8 cellular contexts compared by ENCODE assay signal in genomic region chr19:48398329-48399235, GRCh38. TPM values are rescaled to one million over a fixed set of nuclear protein-coding genes. Genes with fewer than 3 reads are reported as not detected.
A peak's percentile ranks its signal among the peaks of the same experiment; 100 is the strongest.
DNase-seq lines count a peak whose midpoint lies in the region.

No MANE protein-coding gene starts in this region.

- H3K4me3 ChIP-seq in SJSA1 (peak overlapping the region; percentile 35), rectal smooth muscle tissue (ENCODE audit: low read length) (peak overlapping the region; percentile 57)

- H3K9me3 ChIP-seq in SJSA1 (replicated peaks) = no peaks in the 10 kb centered on the region

- intact Hi-C loops in head of caudate nucleus (cut with DNase I) = loop anchor here (10.0 kb wide), 1 partner anchor 46 kb away; the partner anchor contains the start of gene GRWD1

- H3K4me1 ChIP-seq in SJSA1 (replicated peaks) (peaks cover 23% of the 10 kb centered on the region), rectal smooth muscle tissue (ENCODE audit: control insufficient read depth, insufficient read depth, low read length) (no peaks in the 10 kb centered on the region)

- no peak overlapping the region for H3K9ac ChIP-seq in rectal smooth muscle tissue (ENCODE audit: low read length)

- H3K27ac ChIP-seq in SJSA1 (no peak overlapping the region), rectal smooth muscle tissue (ENCODE audit: low read depth, low read length) (no peak overlapping the region)

- H3K36me3 ChIP-seq in SJSA1 (no peaks in the 10 kb centered on the region), rectal smooth muscle tissue (ENCODE audit: control insufficient read depth, insufficient read depth, low read length) (no peaks in the 10 kb centered on the region)

- peak; percentile 30 to 81 for DNase-seq in NCI-H524 (lab: John Stamatoyannopoulos, UW)
- DNase-seq in NCI-H524 treated with DMSO at 0.1 percent for 48 hours (lab: John Stamatoyannopoulos, UW) = no peak
- peak; percentile 96 for DNase-seq in HuH-7 (ENCODE audit: low spot score)
- DNase-seq in SJSA1 (ENCODE audit: low read depth in 1 of 2, low spot score in 2 of 2) = peak in 1 of 2 experiments; percentile 67
- DNase-seq in activated naive CD4-positive, alpha-beta T cell (lab: John Stamatoyannopoulos, UW) = peak; percentile 59 to 85 (median 68)
- DNase-seq in head of caudate nucleus = peak in 26 of 42 donors; percentile 11 to 63 (median 30)
- DNase-seq in H4 (ENCODE audit: low spot score) = no peak

- H3K27me3 ChIP-seq in SJSA1 (replicated peaks) (peaks cover 43% of the 10 kb centered on the region), rectal smooth muscle tissue (ENCODE audit: control insufficient read depth, insufficient read depth, low read length) (peaks cover 38% of the 10 kb centered on the region)

RNA-seq across cellular contexts. Expression of gene GRIN2D, which starts 5.1 kb away (rescaled TPM):
- 0.05 TPM in 1 of 2 replicates, not detected in the other for total RNA-seq in SJSA1 (2014; rRNA removed; shearing (Covaris generic))
- total RNA-seq in H4 (2014; rRNA removed; shearing (Covaris generic)) = not detected in 2 replicates

RNA-seq across cellular contexts. Expression of gene KDELR1, which starts 7.2 kb away (rescaled TPM):
- 58.0 and 99.3 TPM in 2 replicates for total RNA-seq in SJSA1 (2014; rRNA removed; shearing (Covaris generic))
- total RNA-seq in H4 (2014; rRNA removed; shearing (Covaris generic)) = 127 and 219 TPM in 2 replicates

RNA-seq across cellular contexts. Expression of gene SYNGR4, which starts 34.4 kb away (rescaled TPM):
- total RNA-seq in SJSA1 (2014; rRNA removed; shearing (Covaris generic)) = not detected in 2 replicates
- total RNA-seq in H4 (2014; rRNA removed; shearing (Covaris generic)) = 0.35 TPM in 1 of 2 replicates, not detected in the other

RNA-seq across cellular contexts. Expression of gene TMEM143, which starts 34.8 kb away (rescaled TPM):
- 0.38 and 3.2 TPM in 2 replicates for total RNA-seq in SJSA1 (2014; rRNA removed; shearing (Covaris generic))
- total RNA-seq in H4 (2014; rRNA removed; shearing (Covaris generic)) = 3.3 and 3.6 TPM in 2 replicates

RNA-seq across cellular contexts. Expression of gene GRWD1, which starts 47.2 kb away (rescaled TPM):
- 50.5 and 73.1 TPM in 2 replicates for total RNA-seq in SJSA1 (2014; rRNA removed; shearing (Covaris generic))
- total RNA-seq in H4 (2014; rRNA removed; shearing (Covaris generic)) = 54.8 and 65.5 TPM in 2 replicates

Comparison
In these comparisons a context has a peak if more than half of its experiments do, and no peak if none do; other contexts are left out.
1. DNase-seq: peak in NCI-H524 (2 of 2), HuH-7 (single experiment), activated naive CD4-positive, alpha-beta T cell (4 of 4) and head of caudate nucleus (26 of 42); none in NCI-H524 treated with DMSO at 0.1 percent for 48 hours (single experiment) and H4 (single experiment).